In genomic region chr14:70020350-70021170, GRCh38 we compare ENCODE assay signal across 19 cellular contexts.
A peak's percentile ranks its signal among the peaks of the same experiment; 100 is the strongest.
DNase-seq lines count a peak whose midpoint lies in the region; ATAC-seq and TF ChIP-seq lines count a peak whose summit lies in the region.
"Had no signal": no experiment of that assay in that cellular context is flagged by ENCODE, and none has a peak within 500 bp of the region (broad histone marks: within the 10 kb centered on the region; RNA-seq: fewer than 3 reads in every experiment).

No MANE protein-coding gene starts in this region.

- H3K4me3 ChIP-seq in H7 (ENCODE audit: insufficient read depth, low read depth, low read length) (no peak overlapping the region), smooth muscle cell (no peak overlapping the region)
- H3K4me3 ChIP-seq: cardiac muscle cell, pancreas had no signal

- ATAC-seq in foreskin keratinocyte: peak; percentile 18
- ATAC-seq: activated CD8-positive, alpha-beta T cell treated with anti-CD3 and anti-CD28 coated beads for 36 hours; activated naive CD8-positive, alpha-beta T cell treated with anti-CD3 and anti-CD28 coated beads, Interleukin-2, amount 50 U/mL, for 24 hours; effector memory CD8-positive, alpha-beta T cell; pancreas had no signal

- H3K27me3 Mint-ChIP-seq in type B pancreatic cell: no peaks in the 10 kb centered on the region
- H3K27me3 Mint-ChIP-seq: activated naive CD8-positive, alpha-beta T cell treated with anti-CD3 and anti-CD28 coated beads, Interleukin-2, amount 50 U/mL, for 24 hours; B cell had no signal

- DNase-seq in H7 (peak; percentile 42), NOMO-1 treated with DMSO at 0.1 percent for 48 hours (lab: John Stamatoyannopoulos, UW; ENCODE audit: unreplicated experiment) (peak; percentile 31), foreskin keratinocyte (no peak), smooth muscle cell (lab: John Stamatoyannopoulos, UW; ENCODE audit: unreplicated experiment) (no peak), SKM-1 (lab: John Stamatoyannopoulos, UW; ENCODE audit: unreplicated experiment) (no peak), NCI-H187 treated with DMSO at 0.1 percent for 48 hours (lab: John Stamatoyannopoulos, UW) (no peak), type B pancreatic cell (ENCODE audit: extremely low spot score, unreplicated experiment) (no peak)
- DNase-seq: activated CD8-positive, alpha-beta T cell treated with anti-CD3 and anti-CD28 coated beads for 36 hours; activated naive CD8-positive, alpha-beta T cell treated with anti-CD3 and anti-CD28 coated beads, Interleukin-2, amount 50 U/mL, for 24 hours; effector memory CD8-positive, alpha-beta T cell; KBM-7; NCI-H2171 treated with DMSO at 0.1 percent for 48 hours; NCI-H774; pancreas; stimulated activated CD4-positive, alpha-beta T cell treated with anti-CD3 and anti-CD28 coated beads, Interleukin-4, amount 100 ng/mL, for 4 hours; stimulated activated CD8-positive, alpha-beta memory T cell treated with anti-CD3 and anti-CD28 coated beads, Interleukin-4, amount 100 ng/mL, for 48 hours; WERI-Rb-1 had no signal

- no peaks in the 10 kb centered on the region for H3K9me3 Mint-ChIP-seq in type B pancreatic cell
- H3K9me3 Mint-ChIP-seq: activated CD8-positive, alpha-beta T cell treated with anti-CD3 and anti-CD28 coated beads for 36 hours; activated naive CD8-positive, alpha-beta T cell treated with anti-CD3 and anti-CD28 coated beads, Interleukin-2, amount 50 U/mL, for 24 hours; effector memory CD8-positive, alpha-beta T cell had no signal

- H3K4me1 Mint-ChIP-seq in type B pancreatic cell (ENCODE audit: unreplicated experiment): peaks cover 19% of the 10 kb centered on the region

- H3K27ac ChIP-seq in foreskin keratinocyte: no peak overlapping the region
- H3K27ac ChIP-seq in smooth muscle cell (ENCODE audit: low read depth): peak overlapping the region; percentile 11
- H3K27ac ChIP-seq: cardiac muscle cell, pancreas, WERI-Rb-1 had no signal

- peak overlapping the region; percentile 17 for H3K4me2 ChIP-seq in smooth muscle cell

- no peaks in the 10 kb centered on the region for H3F3A ChIP-seq in smooth muscle cell (ENCODE audit: low read depth)

- no peak overlapping the region for H3K9ac ChIP-seq in smooth muscle cell (ENCODE audit: low read depth)

- H3K36me3 Mint-ChIP-seq in type B pancreatic cell: no peaks in the 10 kb centered on the region

- H4K20me1 ChIP-seq in smooth muscle cell (ENCODE audit: low read depth): no peaks in the 10 kb centered on the region

- H3K36me3 ChIP-seq in H7 (replicated peaks; ENCODE audit: control insufficient read depth, insufficient read depth, low read length) (no peaks in the 10 kb centered on the region), smooth muscle cell (ENCODE audit: low read depth) (no peaks in the 10 kb centered on the region)
- H3K36me3 ChIP-seq: cardiac muscle cell, pancreas, WERI-Rb-1 had no signal

- H3K79me2 ChIP-seq in smooth muscle cell (ENCODE audit: low read depth): no peaks in the 10 kb centered on the region

- 50% methylated on average over 8 of the region's 8 CpGs for WGBS in smooth muscle cell (ENCODE audit: low lambda C conversion rate)

- H3K9me3 ChIP-seq in smooth muscle cell (replicated peaks; ENCODE audit: low read depth): no peaks in the 10 kb centered on the region
- H3K9me3 ChIP-seq: pancreas had no signal

- TF ChIP-seq CTCF in foreskin keratinocyte (conservative IDR thresholded peaks at IDR 0.05) (no peak), smooth muscle cell (IDR thresholded peaks at IDR 0.05; ENCODE audit: borderline replicate concordance, insufficient read depth, poor library complexity, severe bottlenecking) (no peak), type B pancreatic cell (conservative IDR thresholded peaks at IDR 0.05) (no peak)

- H3K27me3 ChIP-seq in H7 (ENCODE audit: control insufficient read depth, insufficient read depth, low read length): no peaks in the 10 kb centered on the region; the same call in 1 of the 2 replicates
- H3K27me3 ChIP-seq in foreskin keratinocyte: no peaks in the 10 kb centered on the region
- no peaks in the 10 kb centered on the region for H3K27me3 ChIP-seq in smooth muscle cell (ENCODE audit: low read depth)
- H3K27me3 ChIP-seq: cardiac muscle cell, pancreas had no signal

- H3K4me1 ChIP-seq in foreskin keratinocyte (peaks cover 15% of the 10 kb centered on the region), smooth muscle cell (ENCODE audit: low read depth) (no peaks in the 10 kb centered on the region)
- H3K4me1 ChIP-seq: pancreas had no signal

- H3K4me3 Mint-ChIP-seq in type B pancreatic cell: no peak overlapping the region
- H3K4me3 Mint-ChIP-seq: activated CD8-positive, alpha-beta T cell treated with anti-CD3 and anti-CD28 coated beads for 36 hours; activated naive CD8-positive, alpha-beta T cell treated with anti-CD3 and anti-CD28 coated beads, Interleukin-2, amount 50 U/mL, for 24 hours; B cell; effector memory CD8-positive, alpha-beta T cell had no signal

- H2AFZ ChIP-seq in smooth muscle cell (ENCODE audit: low read depth): peak overlapping the region; percentile 58

- no peak overlapping the region for H3K27ac Mint-ChIP-seq in type B pancreatic cell
- H3K27ac Mint-ChIP-seq: activated CD8-positive, alpha-beta T cell treated with anti-CD3 and anti-CD28 coated beads for 36 hours; activated naive CD8-positive, alpha-beta T cell treated with anti-CD3 and anti-CD28 coated beads, Interleukin-2, amount 50 U/mL, for 24 hours; B cell; effector memory CD8-positive, alpha-beta T cell had no signal

Comparison
In these comparisons a context has a peak if more than half of its experiments do, and no peak if none do; other contexts are left out.
1. DNase-seq: peak in H7 (single experiment) and NOMO-1 treated with DMSO at 0.1 percent for 48 hours (single experiment); none in foreskin keratinocyte (0 of 2), smooth muscle cell (single experiment), SKM-1 (single experiment), NCI-H187 treated with DMSO at 0.1 percent for 48 hours (single experiment) and type B pancreatic cell (single experiment).